10 cellular contexts compared by ENCODE assay signal in the genomic region with DNA sequence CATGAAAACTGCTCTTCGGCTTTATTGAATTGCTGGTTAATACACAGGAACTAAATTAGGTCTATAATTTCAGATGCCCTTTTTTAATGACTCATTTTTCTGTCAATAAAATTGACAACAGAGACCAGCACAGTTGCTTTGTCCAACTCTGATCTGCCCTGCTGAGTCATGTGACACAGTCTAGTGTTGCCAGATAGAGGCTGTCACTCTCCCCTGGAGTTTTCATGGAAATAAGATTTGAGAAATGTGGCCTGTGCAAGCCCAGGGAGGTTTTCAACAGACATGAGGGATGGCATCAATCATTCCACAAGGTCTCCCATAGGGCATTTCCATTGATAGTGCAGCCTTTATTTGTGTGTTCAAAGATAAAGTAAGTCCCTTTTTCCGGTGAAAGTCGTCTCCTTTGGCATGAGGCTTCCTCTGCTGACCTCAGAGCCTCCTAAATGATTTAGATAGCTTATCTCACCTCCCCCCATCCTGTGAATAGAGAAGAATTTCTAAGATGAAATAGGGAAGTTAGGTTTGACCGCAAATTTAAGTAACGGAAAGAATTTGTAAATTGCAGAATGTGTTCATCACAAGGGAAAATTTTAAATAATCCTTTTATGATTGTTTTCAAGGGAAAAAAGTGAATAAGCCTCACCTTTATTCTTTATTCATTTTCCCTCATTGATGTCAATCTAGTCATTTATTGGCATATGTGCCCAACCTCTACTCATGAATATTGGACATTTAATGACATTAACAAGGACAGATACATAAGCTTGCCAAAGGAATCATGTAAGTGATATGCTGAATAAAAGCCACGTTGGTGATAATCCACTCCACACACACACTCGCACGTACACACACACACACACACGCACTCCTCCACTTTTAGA.
DNase-seq lines count a peak whose midpoint lies in the region; ATAC-seq, FAIRE-seq and TF ChIP-seq lines count a peak whose summit lies in the region.
"Had no signal": no experiment of that assay in that cellular context is flagged by ENCODE, and none has a peak within 500 bp of the region (broad histone marks: within the 10 kb centered on the region; RNA-seq: fewer than 3 reads in every experiment).

No MANE protein-coding gene starts in this region.

- H3K4me1 ChIP-seq in BLaER1 (peaks cover 18% of the 10 kb centered on the region), SK-N-SH (ENCODE audit: control insufficient read depth in 1 of 2, insufficient read depth in 2 of 2, low read depth in 1 of 2, low read length in 1 of 2) (peaks cover 12 to 27% of the 10 kb centered on the region in 2 experiments; a peak in 3 of 4 replicates), HepG2 (ENCODE audit: insufficient read depth, low read length) (peaks cover 11% of the 10 kb centered on the region)

- H2AFZ ChIP-seq in SK-N-SH (ENCODE audit: low read depth) = no peak overlapping the region
- H2AFZ ChIP-seq in HepG2 (ENCODE audit: low read length) = no peak overlapping the region

- H3K9me2 ChIP-seq in SK-N-SH = no peaks in the 10 kb centered on the region

- H3K9me3 ChIP-seq in BLaER1 = no peaks in the 10 kb centered on the region
- peaks cover 3% of the 10 kb centered on the region; the same call in 1 of the 2 replicates for H3K9me3 ChIP-seq in SK-N-SH
- no peaks in the 10 kb centered on the region for H3K9me3 ChIP-seq in HepG2 (ENCODE audit: low read length)
- H3K9me3 ChIP-seq: stomach had no signal

- H4K20me1 ChIP-seq in BLaER1 (no peaks in the 10 kb centered on the region), SK-N-SH (ENCODE audit: insufficient read depth) (no peaks in the 10 kb centered on the region), HepG2 (ENCODE audit: insufficient read depth, low read length) (no peaks in the 10 kb centered on the region)

- H3K36me3 ChIP-seq in BLaER1 (no peaks in the 10 kb centered on the region), SK-N-SH (replicated peaks in 1 of 2; ENCODE audit: control insufficient read depth in 1 of 2, insufficient read depth in 2 of 2, low read length in 1 of 2) (no peaks in the 10 kb centered on the region), HepG2 (replicated peaks in 1 of 2; ENCODE audit: control insufficient read depth in 1 of 2, insufficient read depth in 2 of 2, low read length in 2 of 2) (no peaks in the 10 kb centered on the region)
- H3K36me3 ChIP-seq: stomach had no signal

- POLR2A ChIA-PET in HEK293T (lab: Yijun Ruan, JAX) (no interaction called here), SK-N-SH (lab: Yijun Ruan, JAX) (no interaction called here), HepG2 (lab: Yijun Ruan, JAX) (no interaction called here)

- no peaks in the 10 kb centered on the region for H3K27me3 ChIP-seq in BLaER1
- H3K27me3 ChIP-seq in SK-N-SH (ENCODE audit: insufficient read depth) = no peaks in the 10 kb centered on the region
- no peaks in the 10 kb centered on the region for H3K27me3 ChIP-seq in HepG2 (ENCODE audit: control insufficient read depth in 1 of 2, insufficient read depth in 2 of 2, low read length in 2 of 2)
- H3K27me3 ChIP-seq: stomach had no signal

- H3K79me2 ChIP-seq in SK-N-SH (ENCODE audit: insufficient read depth) = no peaks in the 10 kb centered on the region
- H3K79me2 ChIP-seq in HepG2 (ENCODE audit: insufficient read depth, low read length) = no peaks in the 10 kb centered on the region

- DNase-seq in HEK293T (ENCODE audit: extremely low spot score) = peak; percentile 22
- no peak for DNase-seq in SK-N-SH
- no peak for DNase-seq in HepG2 (ENCODE audit: low spot score)
- no peak for DNase-seq in NCI-H774 (lab: John Stamatoyannopoulos, UW)
- no peak for DNase-seq in NCI-H82 (lab: John Stamatoyannopoulos, UW)
- DNase-seq in C1 segment of cervical spinal cord (lab: John Stamatoyannopoulos, UW) = no peak
- no peak for DNase-seq in NCI-H128 (lab: John Stamatoyannopoulos, UW; ENCODE audit: unreplicated experiment)
- DNase-seq: NCI-H1048, stomach had no signal

- intact Hi-C loops in HepG2 (cut with micrococcal nuclease; ENCODE audit: unreplicated experiment) = no loop called here

- CTCF ChIA-PET in HEK293T (lab: Yijun Ruan, JAX) = no interaction called here
- CTCF ChIA-PET in SK-N-SH (lab: Yijun Ruan, JAX) = interaction anchor here (1.6 kb wide), 1 partner anchor 54 kb away, joined by 3 read pairs; no protein-coding TSS in a partner anchor
- CTCF ChIA-PET in HepG2 (lab: Yijun Ruan, JAX; ENCODE audit: low intra/inter-chr PET ratio, low total read pairs) = no interaction called here

- H3F3A ChIP-seq in SK-N-SH (replicated peaks; ENCODE audit: insufficient read depth) = peaks cover 14% of the 10 kb centered on the region

- TF ChIP-seq RAD21 in SK-N-SH (IDR thresholded peaks at IDR 0.05; ENCODE audit: low read length) (no peak), HepG2 (CRISPR knock-in tag; IDR thresholded peaks at IDR 0.05) (no peak)

- ATAC-seq in HepG2 = no peak

- H3K4me2 ChIP-seq in BLaER1 = peak overlapping the region; percentile 48
- no peak overlapping the region for H3K4me2 ChIP-seq in SK-N-SH
- H3K4me2 ChIP-seq in HepG2 (ENCODE audit: low read depth, low read length) = no peak overlapping the region

- no TSS peak for BruUV-seq in HepG2 (replicated peaks; lab: Mats Ljungman, UMichigan)

- WGBS in SK-N-SH (ENCODE audit: low lambda C conversion rate) = 76% methylated on average over 9 of the region's 9 CpGs
- 58% methylated on average over 9 of the region's 9 CpGs for WGBS in HepG2 (ENCODE audit: low lambda C conversion rate)

- H3K27ac ChIP-seq in BLaER1 (0 out of 2 replicates have a peak overlapping the region, but pooled peaks have one; percentile 10), SK-N-SH (ENCODE audit: low read depth in 2 of 2, low read length in 1 of 2) (peak overlapping the region in 1 of 2 experiments; percentile 61; a peak in 2 of 4 replicates), HepG2 (ENCODE audit: extremely low read length, insufficient read depth, low read length) (no peak overlapping the region)
- H3K27ac ChIP-seq: stomach had no signal

- no peak for TF ChIP-seq CTCF in SK-N-SH (IDR thresholded peaks at IDR 0.05)
- no peak for TF ChIP-seq CTCF in HepG2 (CRISPR knock-in tag; IDR thresholded peaks at IDR 0.05)

- no peak overlapping the region for H3K4me3 ChIP-seq in BLaER1
- no peak overlapping the region for H3K4me3 ChIP-seq in SK-N-SH (ENCODE audit: low read depth in 2 of 2, low read length in 1 of 2)
- no peak overlapping the region for H3K4me3 ChIP-seq in HepG2 (replicated peaks in 1 of 3; ENCODE audit: insufficient read depth in 1 of 3, low read depth in 2 of 3, low read length in 3 of 3)
- H3K4me3 ChIP-seq: stomach had no signal

- H3K9ac ChIP-seq in BLaER1 = no peak overlapping the region
- no peak overlapping the region for H3K9ac ChIP-seq in SK-N-SH
- H3K9ac ChIP-seq in HepG2 (ENCODE audit: insufficient read depth, low read depth, low read length) = no peak overlapping the region

- FAIRE-seq in HepG2 (lab: Jason Lieb, UNC) = peak; percentile 30

- TF ChIP-seq POLR2A in HepG2 (IDR thresholded peaks at IDR 0.05; ENCODE audit: insufficient read depth in 1 of 2, low read depth in 2 of 2, low read length in 2 of 2) = no peak

- in situ Hi-C loops in HepG2 (cut with HindIII; ENCODE audit: extremely low pct_ligation_motif_present, low pct_unique_long_range_greater_than_20kb) = no loop called here

- peak in 1 of 2 experiments; percentile 44; a peak in 1 of 4 replicates for TF ChIP-seq EP300 in SK-N-SH (IDR thresholded peaks at IDR 0.05; ENCODE audit: borderline replicate concordance in 1 of 2, low read depth in 1 of 2, low read length in 1 of 2)
- no peak for TF ChIP-seq EP300 in HepG2 (IDR thresholded peaks at IDR 0.05; ENCODE audit: low read depth in 2 of 2, low read length in 2 of 2)
- TF ChIP-seq EP300 in HepG2 (CRISPR knock-in tag; IDR thresholded peaks at IDR 0.05; ENCODE audit: borderline replicate concordance) = no peak

TF ChIP-seq in HEK293T, 16 proteins besides CTCF, POLR2A, EP300 and RAD21 (continues in another document):
- no peak for TF ChIP-seq TARDBP (IDR thresholded peaks at IDR 0.05)
- no peak for TF ChIP-seq SP1 (IDR thresholded peaks at IDR 0.05)
- TF ChIP-seq, protein P1, sequence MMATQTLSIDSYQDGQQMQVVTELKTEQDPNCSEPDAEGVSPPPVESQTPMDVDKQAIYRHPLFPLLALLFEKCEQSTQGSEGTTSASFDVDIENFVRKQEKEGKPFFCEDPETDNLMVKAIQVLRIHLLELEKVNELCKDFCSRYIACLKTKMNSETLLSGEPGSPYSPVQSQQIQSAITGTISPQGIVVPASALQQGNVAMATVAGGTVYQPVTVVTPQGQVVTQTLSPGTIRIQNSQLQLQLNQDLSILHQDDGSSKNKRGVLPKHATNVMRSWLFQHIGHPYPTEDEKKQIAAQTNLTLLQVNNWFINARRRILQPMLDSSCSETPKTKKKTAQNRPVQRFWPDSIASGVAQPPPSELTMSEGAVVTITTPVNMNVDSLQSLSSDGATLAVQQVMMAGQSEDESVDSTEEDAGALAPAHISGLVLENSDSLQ (IDR thresholded peaks at IDR 0.05) = peak; percentile 72
- TF ChIP-seq FOXK2 (IDR thresholded peaks at IDR 0.05) = no peak
- TF ChIP-seq SUZ12 (IDR thresholded peaks at IDR 0.05) = no peak

TF ChIP-seq in SK-N-SH, 30 proteins besides CTCF, POLR2A, EP300 and RAD21 (continues in another document):
- TF ChIP-seq SIN3A (IDR thresholded peaks at IDR 0.05; ENCODE audit: borderline replicate concordance, low read depth, low read length) = no peak
- TF ChIP-seq, protein P2, sequence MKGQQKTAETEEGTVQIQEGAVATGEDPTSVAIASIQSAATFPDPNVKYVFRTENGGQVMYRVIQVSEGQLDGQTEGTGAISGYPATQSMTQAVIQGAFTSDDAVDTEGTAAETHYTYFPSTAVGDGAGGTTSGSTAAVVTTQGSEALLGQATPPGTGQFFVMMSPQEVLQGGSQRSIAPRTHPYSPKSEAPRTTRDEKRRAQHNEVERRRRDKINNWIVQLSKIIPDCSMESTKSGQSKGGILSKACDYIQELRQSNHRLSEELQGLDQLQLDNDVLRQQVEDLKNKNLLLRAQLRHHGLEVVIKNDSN (IDR thresholded peaks at IDR 0.05; ENCODE audit: borderline replicate concordance, low read depth) = peak; percentile 61; the same call in 1 of the 2 replicates
- TF ChIP-seq POLR2AphosphoS5 (IDR thresholded peaks at IDR 0.05; ENCODE audit: low read depth, low read length) = no peak

TF ChIP-seq in HepG2, 621 proteins besides CTCF, POLR2A, EP300 and RAD21:
- no peak for TF ChIP-seq NFKBIZ (CRISPR knock-in tag; IDR thresholded peaks at IDR 0.05)
- no peak for TF ChIP-seq ZNF12 (CRISPR knock-in tag; IDR thresholded peaks at IDR 0.05)
